In genomic region chr7:30475580-30475979, GRCh38 we compare ENCODE assay signal across 13 cellular contexts. TPM values are rescaled to one million over a fixed set of nuclear protein-coding genes. Genes with fewer than 3 reads are reported as not detected.
DNase-seq lines count a peak whose midpoint lies in the region; ATAC-seq, FAIRE-seq and TF ChIP-seq lines count a peak whose summit lies in the region.
"Had no signal": no experiment of that assay in that cellular context is flagged by ENCODE, and none has a peak within 500 bp of the region (broad histone marks: within the 10 kb centered on the region; RNA-seq: fewer than 3 reads in every experiment).

No MANE protein-coding gene starts in this region.

- peaks cover 0 to 82% (median 47%) of the 10 kb centered on the region in 4 donors for H3K4me1 ChIP-seq in tibial artery
- peaks cover 9 to 30% of the 10 kb centered on the region in 2 donors for H3K4me1 ChIP-seq in kidney (ENCODE audit: control insufficient read depth in 1 of 2, insufficient read depth in 1 of 2, low read depth in 1 of 2, low read length in 2 of 2)

- H3K36me3 ChIP-seq in tibial artery (no peaks in the 10 kb centered on the region), kidney (ENCODE audit: control insufficient read depth in 1 of 2, insufficient read depth in 2 of 2, low read length in 2 of 2) (no peaks in the 10 kb centered on the region)
- H3K36me3 ChIP-seq: pancreas, upper lobe of right lung had no signal

- no peak for FAIRE-seq in kidney (lab: Jason Lieb, UNC)
- FAIRE-seq: pancreas had no signal

- no peak for DNase-seq in Right ventricle myocardium inferior (ENCODE audit: missing footprints)
- no peak for DNase-seq in cardiac septum (ENCODE audit: low spot score)
- peak; percentile 63 for DNase-seq in amniotic epithelial cell (ENCODE audit: low read depth)
- peak; percentile 41 for DNase-seq in left lobe of liver (ENCODE audit: low spot score)
- no peak for DNase-seq in tibial artery
- no peak for DNase-seq in kidney
- DNase-seq in KG1 (lab: John Stamatoyannopoulos, UW): no peak
- DNase-seq in NCI-H345 (lab: John Stamatoyannopoulos, UW): no peak
- DNase-seq: KBM-7; left colon; pancreas; stimulated activated CD4-positive, alpha-beta T cell treated with anti-CD3 and anti-CD28 coated beads, Interleukin-4, amount 100 ng/mL, for 4 hours; upper lobe of right lung had no signal

- no peak for TF ChIP-seq CTCF in tibial artery (IDR thresholded peaks at IDR 0.05)
- TF ChIP-seq CTCF in kidney (IDR thresholded peaks at IDR 0.05; ENCODE audit: borderline replicate concordance, extremely low read depth, insufficient read depth): no peak

- peak overlapping the region; percentile 58 to 74 for H3K27ac ChIP-seq in tibial artery
- H3K27ac ChIP-seq in kidney (ENCODE audit: low read depth in 2 of 2, low read length in 2 of 2): no peak overlapping the region
- H3K27ac ChIP-seq: pancreas had no signal

- H3K9ac ChIP-seq in kidney (ENCODE audit: low read length in 2 of 2): no peak overlapping the region

- no peak overlapping the region for H3K4me3 ChIP-seq in tibial artery
- H3K4me3 ChIP-seq in kidney (ENCODE audit: low read length in 2 of 2): no peak overlapping the region
- H3K4me3 ChIP-seq: pancreas had no signal

- ATAC-seq in Right ventricle myocardium inferior (peak; percentile 4), left lobe of liver (peak; percentile 15)
- ATAC-seq: left colon, pancreas had no signal

- H3K27me3 ChIP-seq in tibial artery: no peaks in the 10 kb centered on the region
- H3K27me3 ChIP-seq: pancreas, upper lobe of right lung had no signal

- H3K9me3 ChIP-seq in tibial artery (no peaks in the 10 kb centered on the region), kidney (ENCODE audit: control insufficient read depth in 1 of 2, low read length in 2 of 2) (no peaks in the 10 kb centered on the region)
- H3K9me3 ChIP-seq: pancreas, upper lobe of right lung had no signal

- intact Hi-C loops in Right ventricle myocardium inferior (cut with DNase I) (loop anchor here (10.0 kb wide), 1 partner anchor 191 kb away; the partner anchor contains the start of gene ZNRF2), cardiac septum (cut with DNase I) (loop anchor here (5.0 kb wide), 1 partner anchor 193 kb away; the partner anchor contains the start of gene ZNRF2), tibial artery (cut with DNase I; ENCODE audit: low total_unique reads) (no loop called here), kidney (cut with DNase I) (no loop called here)

RNA-seq across cellular contexts. Expression of gene NOD1, which starts 3.0 kb away (rescaled TPM):
- total RNA-seq in Right ventricle myocardium inferior (8.4 TPM), cardiac septum (13.2 TPM), left lobe of liver (1.8 TPM), kidney (15.6 TPM)
- polyA plus RNA-seq in kidney (ENCODE audit: insufficient read depth, low read depth, low replicate concordance): 3.8 TPM

RNA-seq across cellular contexts. Expression of gene GGCT, which starts 29.0 kb away (rescaled TPM):
- total RNA-seq in Right ventricle myocardium inferior (18.9 TPM), cardiac septum (20.8 TPM), left lobe of liver (15.5 TPM), kidney (23.8 TPM)
- 70.1 TPM for polyA plus RNA-seq in kidney (ENCODE audit: insufficient read depth, low read depth, low replicate concordance)

Comparison
In these comparisons a context has a peak if more than half of its experiments do, and no peak if none do; other contexts are left out.
1. DNase-seq: peak in amniotic epithelial cell (single experiment) and left lobe of liver (single experiment); none in Right ventricle myocardium inferior (single experiment), cardiac septum (single experiment), tibial artery (0 of 2), kidney (single experiment), KG1 (single experiment) and NCI-H345 (single experiment).
2. H3K27ac ChIP-seq: peak in tibial artery (2 of 2); none in kidney (0 of 2).
3. intact Hi-C loops: an anchor here in Right ventricle myocardium inferior (10.0 kb wide) and cardiac septum (5.0 kb wide); none called in tibial artery and kidney.